ENCODE assay signal across 19 cellular contexts in the genomic region with DNA sequence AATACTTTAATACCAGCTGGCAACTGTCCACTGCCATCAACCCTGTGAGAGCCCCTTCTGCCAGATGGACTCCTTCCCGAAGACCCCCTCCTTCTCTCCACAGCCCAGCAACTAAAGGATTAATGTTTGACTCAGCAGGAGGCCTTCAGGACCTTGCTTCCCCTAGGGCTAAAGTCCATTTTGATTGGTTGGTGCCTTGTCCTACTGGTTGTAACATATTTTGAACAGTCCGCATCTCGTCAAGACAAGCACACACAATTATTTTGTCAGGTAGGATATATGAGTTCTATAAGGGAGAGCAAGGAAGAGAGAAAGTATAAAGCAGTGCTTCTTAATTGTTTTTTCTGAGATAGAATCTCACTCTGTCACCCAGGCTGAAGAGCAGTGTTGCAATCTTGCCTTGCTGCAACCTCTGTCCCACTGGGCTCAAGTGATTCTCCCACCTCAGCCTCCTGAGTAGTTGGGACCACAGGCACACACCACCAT. TPM values are rescaled to one million over a fixed set of nuclear protein-coding genes. Genes with fewer than 3 reads are reported as not detected.
DNase-seq lines count a peak whose midpoint lies in the region; ATAC-seq, FAIRE-seq and TF ChIP-seq lines count a peak whose summit lies in the region.
"Had no signal": no experiment of that assay in that cellular context is flagged by ENCODE, and none has a peak within 500 bp of the region (broad histone marks: within the 10 kb centered on the region; RNA-seq: fewer than 3 reads in every experiment).

No MANE protein-coding gene starts in this region.

- H3K9me3 ChIP-seq in K562 (replicated peaks; ENCODE audit: control insufficient read depth, insufficient read depth, low read depth, low read length): no peaks in the 10 kb centered on the region
- no peaks in the 10 kb centered on the region for H3K9me3 ChIP-seq in mucosa of descending colon
- H3K9me3 ChIP-seq: neutrophil, testis had no signal

- H3K4me2 ChIP-seq in K562 (ENCODE audit: insufficient read depth, low read length): no peak overlapping the region

- intact Hi-C loops in K562 (cut with micrococcal nuclease) (no loop called here), mucosa of descending colon (cut with DNase I, micrococcal nuclease) (no loop called here)

- no peaks in the 10 kb centered on the region for H3K79me2 ChIP-seq in K562 (ENCODE audit: control insufficient read depth, insufficient read depth, low read length)

- H3K4me1 ChIP-seq in K562 (replicated peaks in 1 of 2; ENCODE audit: control insufficient read depth in 2 of 2, insufficient read depth in 2 of 2, low read length in 2 of 2): peaks cover 11 to 21% of the 10 kb centered on the region in 2 experiments; a peak in 4 of 5 replicates
- H3K4me1 ChIP-seq in mucosa of descending colon (ENCODE audit: low read depth): no peaks in the 10 kb centered on the region
- H3K4me1 ChIP-seq: foreskin keratinocyte, testis had no signal

- H3K27me3 ChIP-seq in K562 (ENCODE audit: control insufficient read depth in 2 of 2, insufficient read depth in 2 of 2, low read length in 2 of 2): peaks cover 0 to 4% of the 10 kb centered on the region in 2 experiments; a peak in 1 of 5 replicates
- H3K27me3 ChIP-seq: dorsolateral prefrontal cortex, neutrophil, testis had no signal

- POLR2A ChIA-PET in K562 (lab: Yijun Ruan, JAX): interaction anchor here (1.2 kb wide), 1 partner anchor 23 kb away, joined by 3 read pairs; no protein-coding TSS in a partner anchor

- TF ChIP-seq RAD21 in K562 (CRISPR knock-in tag; conservative IDR thresholded peaks at IDR 0.05 in 1 of 2, IDR thresholded peaks at IDR 0.05 in 1 of 2): no peak

- 21% methylated on average over 2 of the region's 3 CpGs for WGBS in K562 (ENCODE audit: insufficient coverage, low coverage, missing lambda C conversion rate)

- TF ChIP-seq EP300 in K562 (IDR thresholded peaks at IDR 0.05; ENCODE audit: low read length): no peak

- H2AFZ ChIP-seq in K562 (ENCODE audit: low read depth, low read length): no peak overlapping the region

- H3K4me3 ChIP-seq in K562 (no peak overlapping the region), mucosa of descending colon (no peak overlapping the region)
- H3K4me3 ChIP-seq: dorsolateral prefrontal cortex, testis had no signal

- BruUV-seq in K562 (replicated peaks; lab: Mats Ljungman, UMichigan): no TSS peak

- no peak for TF ChIP-seq POLR2A in K562 (conservative IDR thresholded peaks at IDR 0.05)

- TF ChIP-seq CTCF in K562 (IDR thresholded peaks at IDR 0.05 in 2 of 3, conservative IDR thresholded peaks at IDR 0.05 in 1 of 3; ENCODE audit: insufficient read depth in 2 of 3, low read depth in 1 of 3, low read length in 3 of 3) (no peak), mucosa of descending colon (IDR thresholded peaks at IDR 0.05) (no peak)

- H3K9me1 ChIP-seq in K562 (ENCODE audit: control insufficient read depth, insufficient read depth, low read length): no peaks in the 10 kb centered on the region

- H3K27ac ChIP-seq in K562 (ENCODE audit: extremely low read depth, low read depth, low read length): no peak overlapping the region
- H3K27ac ChIP-seq: dorsolateral prefrontal cortex, epithelial cell of prostate, foreskin keratinocyte, neutrophil, testis had no signal

- peak; percentile 92 for DNase-seq in DMS 273 (lab: John Stamatoyannopoulos, UW; ENCODE audit: unreplicated experiment)
- peak; percentile 41 for DNase-seq in NCI-H1092 (lab: John Stamatoyannopoulos, UW)
- DNase-seq in K562 (ENCODE audit: extremely low read depth in 1 of 4, low spot score in 3 of 4): no peak
- no peak for DNase-seq in mucosa of descending colon
- DNase-seq in NCI-H2196 treated with DMSO at 0.1 percent for 48 hours (lab: John Stamatoyannopoulos, UW; ENCODE audit: unreplicated experiment): no peak
- DNase-seq in A172 (ENCODE audit: low spot score): no peak
- DNase-seq in NK-92 (lab: John Stamatoyannopoulos, UW; ENCODE audit: unreplicated experiment): no peak
- DNase-seq: activated gamma-delta T cell; amygdala; CD4-positive, alpha-beta memory T cell; central memory CD4-positive, alpha-beta T cell; dorsolateral prefrontal cortex; left cardiac atrium; testis had no signal

- CTCF ChIA-PET in K562 (lab: Yijun Ruan, JAX; ENCODE audit: low intra/inter-chr PET ratio): no interaction called here

- peak; percentile 55 for FAIRE-seq in K562 (lab: Jason Lieb, UNC)

- no peaks in the 10 kb centered on the region for H4K20me1 ChIP-seq in K562 (replicated peaks; ENCODE audit: control insufficient read depth, insufficient read depth, low read length)

- H3K36me3 ChIP-seq in K562 (ENCODE audit: control insufficient read depth, insufficient read depth, low read length) (no peaks in the 10 kb centered on the region), mucosa of descending colon (ENCODE audit: low read depth) (no peaks in the 10 kb centered on the region)
- H3K36me3 ChIP-seq: neutrophil had no signal

- ATAC-seq in K562 (no peak), mucosa of descending colon (peak; percentile 23), HG02610 (IDR thresholded peaks at IDR 0.05; ENCODE audit: unreplicated experiment) (no peak)
- ATAC-seq: foreskin keratinocyte, left cardiac atrium had no signal

- no peak overlapping the region for H3K9ac ChIP-seq in K562 (ENCODE audit: insufficient read depth in 1 of 2, low read depth in 2 of 2, low read length in 2 of 2)

- in situ Hi-C loops in K562 (cut with MboI): no loop called here

TF ChIP-seq in K562, 482 proteins besides CTCF, POLR2A, EP300 and RAD21 (continues in another document):
- TF ChIP-seq SMARCB1 (IDR thresholded peaks at IDR 0.05; ENCODE audit: insufficient read length, low read depth): no peak

RNA-seq across cellular contexts. Expression of gene ACOX2, which starts 18.6 kb away (rescaled TPM):
- total RNA-seq in K562 (2011; cell fraction: chromatin; rRNA removed; ENCODE audit: low replicate concordance): not detected in 2 replicates
- total RNA-seq in K562 (2011; cell fraction: nucleolus; rRNA removed): not detected in 2 replicates
- total RNA-seq in K562 (2011; cell fraction: nucleoplasm; rRNA removed): not detected in 2 replicates
- total RNA-seq in K562 (2014; rRNA removed) (not detected in 2 replicates), K562 (2014; rRNA removed; fragmentation: Illumina TruSeq; extraction: Trizol) (not detected in 2 replicates), K562 (2015; rRNA removed; fragmentation: Illumina TruSeq; extraction: Trizol) (not detected in 2 replicates), K562 (2021) (not detected in 2 replicates), mucosa of descending colon (10 to 100 TPM; 34.8 to 51.2 (median 48.9) TPM)
- polyA plus RNA-seq in K562 (2011; rRNA removed) (not detected in 2 replicates), K562 (2014; fragmentation: Illumina TruSeq; extraction: Trizol) (not detected in 2 replicates), K562 (2014; fragmentation: Nextera tagmentation; extraction: Ambion mirVana) (under 1 TPM in 1 of 2 experiments, not detected in 1; 0.15 TPM), K562 (2014; rRNA removed) (not detected in 2 replicates)
- polyA plus RNA-seq in K562 (2011; cell fraction: cytosol; rRNA removed): not detected in 2 replicates
- polyA plus RNA-seq in K562 (2011; cell fraction: nucleus; rRNA removed): not detected in 2 replicates
- polyA plus RNA-seq in K562 (2012): 0.25 TPM in 1 of 2 replicates, not detected in the other
- polyA minus RNA-seq in K562 (2011; rRNA and poly(A)+ RNA removed): 0.63 TPM in 1 of 2 replicates, not detected in the other
- polyA minus RNA-seq in K562 (2011; cell fraction: cytosol; rRNA and poly(A)+ RNA removed): not detected in 2 replicates
- polyA minus RNA-seq in K562 (2011; cell fraction: nucleus; rRNA and poly(A)+ RNA removed): not detected in 2 replicates
- 2.2 and 5.4 TPM in 2 replicates for total RNA-seq in A172 (2014; rRNA removed; shearing (Covaris generic))
- total RNA-seq: CD4-positive, alpha-beta memory T cell had no signal
- polyA plus RNA-seq: CD4-positive, alpha-beta memory T cell had no signal

RNA-seq across cellular contexts. Expression of gene KCTD6, which starts 26.5 kb away (rescaled TPM):
- total RNA-seq in K562 (2011; cell fraction: chromatin; rRNA removed; ENCODE audit: low replicate concordance): 7.6 and 24.0 TPM in 2 replicates
- 3.5 and 5.3 TPM in 2 replicates for total RNA-seq in K562 (2011; cell fraction: nucleolus; rRNA removed)
- total RNA-seq in K562 (2011; cell fraction: nucleoplasm; rRNA removed): 7.4 and 11.0 TPM in 2 replicates
- total RNA-seq in K562 (2014; rRNA removed) (2.1 and 4.4 TPM in 2 replicates), K562 (2014; rRNA removed; fragmentation: Illumina TruSeq; extraction: Trizol) (3.7 and 5.1 TPM in 2 replicates), K562 (2015; rRNA removed; fragmentation: Illumina TruSeq; extraction: Trizol) (5.2 and 5.3 TPM in 2 replicates), K562 (2021) (3.0 and 3.5 TPM in 2 replicates), mucosa of descending colon (10 to 100 TPM in 1 of 3 donors, 1 to 10 TPM in 2; 6.5 to 11.4 (median 8.7) TPM)
- polyA plus RNA-seq in K562 (2011; rRNA removed) (5.0 and 5.1 TPM in 2 replicates), K562 (2014; fragmentation: Illumina TruSeq; extraction: Trizol) (4.2 and 5.9 TPM in 2 replicates), K562 (2014; fragmentation: Nextera tagmentation; extraction: Ambion mirVana) (1 to 10 TPM; 4.0 to 4.5 TPM), K562 (2014; rRNA removed) (3.9 and 5.3 TPM in 2 replicates)
- polyA plus RNA-seq in K562 (2011; cell fraction: cytosol; rRNA removed): 2.4 and 3.2 TPM in 2 replicates
- 2.8 and 3.6 TPM in 2 replicates for polyA plus RNA-seq in K562 (2011; cell fraction: nucleus; rRNA removed)
- polyA plus RNA-seq in K562 (2012): 2.8 and 3.2 TPM in 2 replicates
- 4.3 and 5.2 TPM in 2 replicates for polyA minus RNA-seq in K562 (2011; rRNA and poly(A)+ RNA removed)
- 2.5 TPM in 1 of 2 replicates, not detected in the other for polyA minus RNA-seq in K562 (2011; cell fraction: cytosol; rRNA and poly(A)+ RNA removed)
- 4.7 and 8.1 TPM in 2 replicates for polyA minus RNA-seq in K562 (2011; cell fraction: nucleus; rRNA and poly(A)+ RNA removed)
- 6.4 and 9.1 TPM in 2 replicates for total RNA-seq in A172 (2014; rRNA removed; shearing (Covaris generic))

RNA-seq across cellular contexts. Expression of gene FAM107A, which starts 58.8 kb away (rescaled TPM):
- total RNA-seq in K562 (2011; cell fraction: chromatin; rRNA removed; ENCODE audit: low replicate concordance): not detected in 2 replicates
- total RNA-seq in K562 (2011; cell fraction: nucleolus; rRNA removed): not detected in 2 replicates
- total RNA-seq in K562 (2011; cell fraction: nucleoplasm; rRNA removed): not detected in 2 replicates
- not detected in 2 replicates for total RNA-seq in K562 (2014; rRNA removed)
- not detected in 2 replicates for total RNA-seq in K562 (2014; rRNA removed; fragmentation: Illumina TruSeq; extraction: Trizol)
- total RNA-seq in K562 (2015; rRNA removed; fragmentation: Illumina TruSeq; extraction: Trizol): not detected in 2 replicates
- total RNA-seq in K562 (2021): 0.07 TPM in 1 of 2 replicates, not detected in the other
- polyA plus RNA-seq in K562 (2011; rRNA removed): not detected in 2 replicates
- not detected in 2 replicates for polyA plus RNA-seq in K562 (2011; cell fraction: cytosol; rRNA removed)
- polyA plus RNA-seq in K562 (2011; cell fraction: nucleus; rRNA removed): not detected in 2 replicates
- not detected in 2 replicates for polyA plus RNA-seq in K562 (2012)
- polyA plus RNA-seq in K562 (2014; fragmentation: Illumina TruSeq; extraction: Trizol): not detected in 2 replicates
- not detected for polyA plus RNA-seq in K562 (2014; fragmentation: Nextera tagmentation; extraction: Ambion mirVana)
- polyA plus RNA-seq in K562 (2014; rRNA removed): not detected in 2 replicates
- not detected in 2 replicates for polyA minus RNA-seq in K562 (2011; rRNA and poly(A)+ RNA removed)
- not detected in 2 replicates for polyA minus RNA-seq in K562 (2011; cell fraction: cytosol; rRNA and poly(A)+ RNA removed)
- polyA minus RNA-seq in K562 (2011; cell fraction: nucleus; rRNA and poly(A)+ RNA removed): not detected in 2 replicates
- 10 to 100 TPM in 2 of 3 donors, 1 to 10 TPM in 1; 2.2 to 24.1 (median 23.6) TPM for total RNA-seq in mucosa of descending colon
- not detected in 2 replicates for total RNA-seq in A172 (2014; rRNA removed; shearing (Covaris generic))
- total RNA-seq: CD4-positive, alpha-beta memory T cell; foreskin keratinocyte; mononuclear cell had no signal
- polyA plus RNA-seq: CD4-positive, alpha-beta memory T cell; foreskin keratinocyte had no signal

Comparison
In these comparisons a context has a peak if more than half of its experiments do, and no peak if none do; other contexts are left out.
1. DNase-seq: peak in DMS 273 (single experiment) and NCI-H1092 (single experiment); none in K562 (0 of 4), mucosa of descending colon (0 of 3), NCI-H2196 treated with DMSO at 0.1 percent for 48 hours (single experiment), A172 (single experiment) and NK-92 (single experiment).